ENCODE assay signal across 14 cellular contexts in the genomic region with DNA sequence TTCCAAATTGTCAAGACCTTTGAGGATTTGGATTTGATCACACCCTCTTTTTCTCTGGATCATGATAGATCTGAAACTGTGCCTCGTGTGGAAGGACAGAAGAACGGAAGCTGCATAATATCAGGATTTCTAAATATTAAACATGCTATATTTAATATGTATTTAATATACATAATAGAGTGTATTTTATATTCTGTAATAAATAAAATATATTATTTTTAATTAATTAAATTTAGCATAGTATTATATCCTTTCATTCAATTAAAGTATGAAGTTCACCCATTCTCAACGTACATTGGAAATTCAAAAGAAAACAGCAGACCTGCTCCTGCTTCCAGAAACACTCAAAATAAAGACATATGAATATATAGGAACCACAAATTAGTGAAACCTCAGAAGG.
DNase-seq lines count a peak whose midpoint lies in the region; ATAC-seq, FAIRE-seq and TF ChIP-seq lines count a peak whose summit lies in the region.
"Had no signal": no experiment of that assay in that cellular context is flagged by ENCODE, and none has a peak within 500 bp of the region (broad histone marks: within the 10 kb centered on the region; RNA-seq: fewer than 3 reads in every experiment).

No MANE protein-coding gene starts in this region.

- H3K4me1 ChIP-seq in ACC112 (ENCODE audit: control insufficient read depth, insufficient read depth, low read length, unreplicated experiment) (peaks cover 15% of the 10 kb centered on the region), smooth muscle cell (ENCODE audit: low read depth) (no peaks in the 10 kb centered on the region)
- H3K4me1 ChIP-seq: BE2C had no signal

- H3K27ac Mint-ChIP-seq in WTC11 = no peak overlapping the region
- H3K27ac Mint-ChIP-seq: CD4-positive, alpha-beta memory T cell had no signal

- no peaks in the 10 kb centered on the region for H3K9me3 ChIP-seq in smooth muscle cell (replicated peaks; ENCODE audit: low read depth)
- H3K9me3 ChIP-seq: BE2C had no signal

- CTCF ChIA-PET in WTC11 (lab: Charles Lee) = no interaction called here

- H3F3A ChIP-seq in smooth muscle cell (ENCODE audit: low read depth) = no peaks in the 10 kb centered on the region

- TF ChIP-seq CTCF in WTC11 (IDR thresholded peaks at IDR 0.05) (no peak), smooth muscle cell (IDR thresholded peaks at IDR 0.05; ENCODE audit: borderline replicate concordance, insufficient read depth, poor library complexity, severe bottlenecking) (no peak)

- peaks cover 4% of the 10 kb centered on the region for H3K9me3 Mint-ChIP-seq in WTC11
- H3K9me3 Mint-ChIP-seq: CD4-positive, alpha-beta memory T cell had no signal

- no peak overlapping the region for H3K4me3 ChIP-seq in ACC112 (ENCODE audit: low read depth, low read length)
- no peak overlapping the region for H3K4me3 ChIP-seq in smooth muscle cell

- H3K4me3 Mint-ChIP-seq in WTC11 = no peak overlapping the region
- H3K4me3 Mint-ChIP-seq: CD4-positive, alpha-beta memory T cell had no signal

- peak; percentile 3 for FAIRE-seq in frontal cortex (lab: Jason Lieb, UNC)
- FAIRE-seq: GM12891, GM19239 had no signal

- H3K4me1 Mint-ChIP-seq in WTC11 = no peaks in the 10 kb centered on the region; the same call in 1 of the 2 replicates
- H3K4me1 Mint-ChIP-seq: CD4-positive, alpha-beta memory T cell had no signal

- WGBS in smooth muscle cell (ENCODE audit: low lambda C conversion rate) = 93% methylated on average over 3 of the region's 3 CpGs

- H3K79me2 ChIP-seq in ACC112 (ENCODE audit: control insufficient read depth, insufficient read depth, low read length, unreplicated experiment) = no peaks in the 10 kb centered on the region
- no peaks in the 10 kb centered on the region for H3K79me2 ChIP-seq in smooth muscle cell (ENCODE audit: low read depth)

- ATAC-seq in WTC11 = no peak
- ATAC-seq in GM21390 (IDR thresholded peaks at IDR 0.05; ENCODE audit: unreplicated experiment) = no peak
- ATAC-seq in HG03460 (IDR thresholded peaks at IDR 0.05; ENCODE audit: unreplicated experiment) = no peak

- POLR2A ChIA-PET in WTC11 (lab: Charles Lee) = no interaction called here

- H3K9ac ChIP-seq in smooth muscle cell (ENCODE audit: low read depth) = no peak overlapping the region

- H3K27me3 Mint-ChIP-seq in WTC11 (ENCODE audit: low read depth) = no peaks in the 10 kb centered on the region

- no peak overlapping the region for H3K4me2 ChIP-seq in smooth muscle cell

- H3K27ac ChIP-seq in ACC112 (ENCODE audit: low read depth, low read length) = peak overlapping the region; percentile 36; the same call in 1 of the 2 replicates
- H3K27ac ChIP-seq in smooth muscle cell (ENCODE audit: low read depth) = peak overlapping the region; percentile 80
- H3K27ac ChIP-seq: C4-2B had no signal

- H3K36me3 Mint-ChIP-seq in WTC11 = 0 out of 2 replicates have a peak, but pooled peaks cover 3% of the 10 kb centered on the region
- H3K36me3 Mint-ChIP-seq: CD4-positive, alpha-beta memory T cell had no signal

- H2AFZ ChIP-seq in ACC112 (ENCODE audit: low read length, unreplicated experiment) (no peak overlapping the region), smooth muscle cell (ENCODE audit: low read depth) (no peak overlapping the region)

- no peak for DNase-seq in WTC11 (ENCODE audit: low spot score)
- DNase-seq in frontal cortex (ENCODE audit: low spot score in 2 of 2) = no peak
- no peak for DNase-seq in smooth muscle cell (lab: John Stamatoyannopoulos, UW; ENCODE audit: unreplicated experiment)
- no peak for DNase-seq in AG08395 (ENCODE audit: low spot score)
- DNase-seq: 8988T; BE2C; CD4-positive, alpha-beta memory T cell; DMS79 had no signal

- no peaks in the 10 kb centered on the region for H3K27me3 ChIP-seq in ACC112 (ENCODE audit: insufficient read depth, low read length)
- no peaks in the 10 kb centered on the region for H3K27me3 ChIP-seq in smooth muscle cell (ENCODE audit: low read depth)
- H3K27me3 ChIP-seq: BE2C had no signal

- H3K36me3 ChIP-seq in ACC112 (ENCODE audit: insufficient read depth, low read length) = no peaks in the 10 kb centered on the region
- H3K36me3 ChIP-seq in smooth muscle cell (ENCODE audit: low read depth) = no peaks in the 10 kb centered on the region
- H3K36me3 ChIP-seq: BE2C had no signal

- no peaks in the 10 kb centered on the region for H4K20me1 ChIP-seq in smooth muscle cell (ENCODE audit: low read depth)

TF ChIP-seq in WTC11, 78 proteins besides CTCF, POLR2A, EP300 and RAD21:
- TF ChIP-seq HMGA2 (CRISPR knock-in tag; IDR thresholded peaks at IDR 0.05) (peak; percentile 97), IRF2 (CRISPR knock-in tag; IDR thresholded peaks at IDR 0.05; ENCODE audit: borderline replicate concordance, low read depth) (no peak)
